In genomic region chr1:152191711-152192110, GRCh38 we compare ENCODE assay signal across 37 cellular contexts. TPM values are rescaled to one million over a fixed set of nuclear protein-coding genes. Genes with fewer than 3 reads are reported as not detected.
"Had no signal": no experiment of that assay in that cellular context is flagged by ENCODE, and none has a peak within 500 bp of the region (broad histone marks: within the 10 kb centered on the region; RNA-seq: fewer than 3 reads in every experiment).

No MANE protein-coding gene starts in this region.

- H3K9me3 ChIP-seq: left ventricle myocardium inferior, lower lobe of right lung, neutrophil, sigmoid colon, stomach, testis, tibial artery had no signal

- H3K4me3 Mint-ChIP-seq: effector memory CD8-positive, alpha-beta T cell; memory B cell; mesothelial cell of epicardium; naive B cell; natural killer cell treated with Interleukin-12 subunit alpha and Interleukin-12 subunit beta and Interleukin-15 and Interleukin-18, amount 100 ng/mL, for 72 hours; neural crest cell; stimulated activated effector memory CD8-positive, alpha-beta T cell treated with anti-CD3 and anti-CD28 coated beads, Interleukin-12 subunit alpha, Interleukin-12 subunit beta, amount 100 ng/mL, for 72 hours; type B pancreatic cell had no signal

- H3K4me3 ChIP-seq: heart right ventricle, left ventricle myocardium inferior, lower lobe of right lung, mucosa of descending colon, sigmoid colon, stomach, testis, tibial artery had no signal

- H3K4me1 Mint-ChIP-seq: mesothelial cell of epicardium, neural crest cell had no signal

- DNase-seq: cerebellar nuclear complex; cortex of kidney; effector memory CD8-positive, alpha-beta T cell; foreskin melanocyte; glutamatergic neuron; heart right ventricle; hippocampal formation; kidney glomerular epithelial cell; left colon; left ventricle myocardium inferior; lower lobe of right lung; mucosa of descending colon; naive B cell; right cardiac atrium; sigmoid colon; stimulated activated CD4-positive, alpha-beta T cell treated with anti-CD3 and anti-CD28 coated beads, Interleukin-2, amount 100 ng/mL, for 24 hours; stimulated activated CD4-positive, alpha-beta T cell treated with anti-CD3 and anti-CD28 coated beads, Interleukin-4, amount 100 ng/mL, for 24 hours; stimulated activated naive CD4-positive, alpha-beta T cell treated with Interleukin-2 at 50 U/mL for 16 hours; stomach; testis; tibial artery had no signal

- H2AFZ ChIP-seq: parathyroid adenoma had no signal

- H3K36me3 Mint-ChIP-seq: memory B cell; mesothelial cell of epicardium; naive B cell; natural killer cell treated with Interleukin-12 subunit alpha and Interleukin-12 subunit beta and Interleukin-15 and Interleukin-18, amount 100 ng/mL, for 72 hours; stimulated activated effector memory CD8-positive, alpha-beta T cell treated with anti-CD3 and anti-CD28 coated beads, Interleukin-12 subunit alpha, Interleukin-12 subunit beta, amount 100 ng/mL, for 72 hours; type B pancreatic cell had no signal

- H3K27ac Mint-ChIP-seq: effector memory CD8-positive, alpha-beta T cell; memory B cell; mesothelial cell of epicardium; naive B cell; natural killer cell treated with Interleukin-12 subunit alpha and Interleukin-12 subunit beta and Interleukin-15 and Interleukin-18, amount 100 ng/mL, for 72 hours; progenitor cell of endocrine pancreas; stimulated activated effector memory CD8-positive, alpha-beta T cell treated with anti-CD3 and anti-CD28 coated beads, Interleukin-12 subunit alpha, Interleukin-12 subunit beta, amount 100 ng/mL, for 72 hours; type B pancreatic cell had no signal

- H3K27ac ChIP-seq: heart right ventricle, left ventricle myocardium inferior, lower lobe of right lung, neutrophil, parathyroid adenoma, sigmoid colon, stomach, testis, tibial artery had no signal

- H3K4me1 ChIP-seq: parathyroid adenoma, testis had no signal

- H3K9ac ChIP-seq: parathyroid adenoma had no signal

- H3K36me3 ChIP-seq: heart right ventricle, left ventricle myocardium inferior, lower lobe of right lung, neutrophil, sigmoid colon, stomach, tibial artery had no signal

- ATAC-seq: effector memory CD8-positive, alpha-beta T cell; heart right ventricle; left colon; lower lobe of right lung; mucosa of descending colon; natural killer cell treated with Interleukin-12 subunit alpha and Interleukin-12 subunit beta and Interleukin-15 and Interleukin-18, amount 100 ng/mL, for 72 hours; right cardiac atrium; stimulated activated effector memory CD8-positive, alpha-beta T cell treated with anti-CD3 and anti-CD28 coated beads, Interleukin-12 subunit alpha, Interleukin-12 subunit beta, amount 100 ng/mL, for 72 hours had no signal

- H3K27me3 ChIP-seq: sigmoid colon, testis, tibial artery had no signal

- H3K9me3 Mint-ChIP-seq: effector memory CD8-positive, alpha-beta T cell; memory B cell; naive B cell; natural killer cell treated with Interleukin-12 subunit alpha and Interleukin-12 subunit beta and Interleukin-15 and Interleukin-18, amount 100 ng/mL, for 72 hours; stimulated activated effector memory CD8-positive, alpha-beta T cell treated with anti-CD3 and anti-CD28 coated beads, Interleukin-12 subunit alpha, Interleukin-12 subunit beta, amount 100 ng/mL, for 72 hours had no signal

- H3K79me2 ChIP-seq: parathyroid adenoma had no signal

- H3K27me3 Mint-ChIP-seq: effector memory CD8-positive, alpha-beta T cell had no signal

RNA-seq across cellular contexts. Expression of gene HRNR, which starts 32.3 kb away (rescaled TPM):
- total RNA-seq: dermis microvascular lymphatic vessel endothelial cell; esophagus mucosa; fibroblast of lung; heart right ventricle; left colon; left ventricle myocardium inferior; lower lobe of right lung; mesothelial cell of epicardium; mucosa of descending colon; natural killer cell treated with Interleukin-12 subunit alpha and Interleukin-12 subunit beta and Interleukin-15 and Interleukin-18, amount 100 ng/mL, for 72 hours; neural crest cell; omental fat pad; progenitor cell of endocrine pancreas; right cardiac atrium; sigmoid colon; skeletal muscle tissue; subcutaneous adipose tissue; urinary bladder had no signal
- polyA plus RNA-seq: fibroblast of lung, stomach, urinary bladder had no signal

RNA-seq across cellular contexts. Expression of gene RPTN, which starts 32.7 kb away (rescaled TPM):
- total RNA-seq: dermis microvascular lymphatic vessel endothelial cell; fibroblast of lung; heart right ventricle; left colon; left ventricle myocardium inferior; lower lobe of right lung; mesothelial cell of epicardium; mucosa of descending colon; natural killer cell treated with Interleukin-12 subunit alpha and Interleukin-12 subunit beta and Interleukin-15 and Interleukin-18, amount 100 ng/mL, for 72 hours; neural crest cell; omental fat pad; progenitor cell of endocrine pancreas; right cardiac atrium; sigmoid colon; skeletal muscle tissue; stomach; urinary bladder had no signal
- polyA plus RNA-seq: fibroblast of lung, heart right ventricle, right cardiac atrium, sigmoid colon, urinary bladder had no signal
